In the genomic region with DNA sequence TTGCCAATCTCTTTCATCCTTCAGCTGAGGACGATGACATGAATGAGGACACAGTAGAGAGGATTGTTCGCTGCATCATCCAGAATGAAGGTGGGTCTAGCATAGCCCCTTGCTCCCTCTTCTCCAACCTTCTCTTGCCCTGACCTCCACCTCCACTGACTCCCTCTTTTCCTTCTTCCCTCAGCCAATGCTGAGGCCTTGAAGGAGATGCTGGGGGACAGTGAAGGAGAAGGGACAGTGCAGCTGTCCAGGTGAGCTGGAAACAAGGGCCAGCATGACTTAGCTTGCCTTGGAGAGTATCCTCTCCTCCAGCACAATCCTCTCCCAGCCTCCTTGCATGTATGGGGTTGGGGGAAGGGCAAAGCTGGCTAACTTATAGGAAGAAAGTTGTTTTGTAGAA, we compare ENCODE assay signal across 1 cellular context.
TF ChIP-seq lines count a peak whose summit lies in the region.

No MANE protein-coding gene starts in this region.

TF ChIP-seq in K562, 482 proteins besides CTCF, POLR2A, EP300 and RAD21:
- TF ChIP-seq ZNF436 (CRISPR knock-in tag; IDR thresholded peaks at IDR 0.05) (no peak), ETV1 (tag; conservative IDR thresholded peaks at IDR 0.05; ENCODE audit: low read depth) (no peak), ZNF551 (CRISPR knock-in tag; IDR thresholded peaks at IDR 0.05) (no peak), SMARCC2 (IDR thresholded peaks at IDR 0.05; ENCODE audit: low read depth) (no peak), ZBED1 (IDR thresholded peaks at IDR 0.05) (no peak), LCOR (CRISPR knock-in tag; IDR thresholded peaks at IDR 0.05) (no peak), MCM5 (IDR thresholded peaks at IDR 0.05; ENCODE audit: low read depth) (no peak), GATA2 (CRISPR knock-in tag; IDR thresholded peaks at IDR 0.05) (no peak), MBD2 (IDR thresholded peaks at IDR 0.05; ENCODE audit: borderline replicate concordance, low read depth) (no peak), NRF1 (conservative IDR thresholded peaks at IDR 0.05 in 1 of 2, IDR thresholded peaks at IDR 0.05 in 1 of 2) (no peak), FOXP1 (CRISPR knock-in tag; IDR thresholded peaks at IDR 0.05) (no peak), JUND (IDR thresholded peaks at IDR 0.05; ENCODE audit: borderline replicate concordance, low read depth, low read length) (no peak), JUND (tag; IDR thresholded peaks at IDR 0.05; ENCODE audit: borderline replicate concordance, low read depth, low read length) (no peak), ETS2 (tag; IDR thresholded peaks at IDR 0.05; ENCODE audit: borderline replicate concordance, poor library complexity, severe bottlenecking) (no peak)
- TF ChIP-seq, protein P1, sequence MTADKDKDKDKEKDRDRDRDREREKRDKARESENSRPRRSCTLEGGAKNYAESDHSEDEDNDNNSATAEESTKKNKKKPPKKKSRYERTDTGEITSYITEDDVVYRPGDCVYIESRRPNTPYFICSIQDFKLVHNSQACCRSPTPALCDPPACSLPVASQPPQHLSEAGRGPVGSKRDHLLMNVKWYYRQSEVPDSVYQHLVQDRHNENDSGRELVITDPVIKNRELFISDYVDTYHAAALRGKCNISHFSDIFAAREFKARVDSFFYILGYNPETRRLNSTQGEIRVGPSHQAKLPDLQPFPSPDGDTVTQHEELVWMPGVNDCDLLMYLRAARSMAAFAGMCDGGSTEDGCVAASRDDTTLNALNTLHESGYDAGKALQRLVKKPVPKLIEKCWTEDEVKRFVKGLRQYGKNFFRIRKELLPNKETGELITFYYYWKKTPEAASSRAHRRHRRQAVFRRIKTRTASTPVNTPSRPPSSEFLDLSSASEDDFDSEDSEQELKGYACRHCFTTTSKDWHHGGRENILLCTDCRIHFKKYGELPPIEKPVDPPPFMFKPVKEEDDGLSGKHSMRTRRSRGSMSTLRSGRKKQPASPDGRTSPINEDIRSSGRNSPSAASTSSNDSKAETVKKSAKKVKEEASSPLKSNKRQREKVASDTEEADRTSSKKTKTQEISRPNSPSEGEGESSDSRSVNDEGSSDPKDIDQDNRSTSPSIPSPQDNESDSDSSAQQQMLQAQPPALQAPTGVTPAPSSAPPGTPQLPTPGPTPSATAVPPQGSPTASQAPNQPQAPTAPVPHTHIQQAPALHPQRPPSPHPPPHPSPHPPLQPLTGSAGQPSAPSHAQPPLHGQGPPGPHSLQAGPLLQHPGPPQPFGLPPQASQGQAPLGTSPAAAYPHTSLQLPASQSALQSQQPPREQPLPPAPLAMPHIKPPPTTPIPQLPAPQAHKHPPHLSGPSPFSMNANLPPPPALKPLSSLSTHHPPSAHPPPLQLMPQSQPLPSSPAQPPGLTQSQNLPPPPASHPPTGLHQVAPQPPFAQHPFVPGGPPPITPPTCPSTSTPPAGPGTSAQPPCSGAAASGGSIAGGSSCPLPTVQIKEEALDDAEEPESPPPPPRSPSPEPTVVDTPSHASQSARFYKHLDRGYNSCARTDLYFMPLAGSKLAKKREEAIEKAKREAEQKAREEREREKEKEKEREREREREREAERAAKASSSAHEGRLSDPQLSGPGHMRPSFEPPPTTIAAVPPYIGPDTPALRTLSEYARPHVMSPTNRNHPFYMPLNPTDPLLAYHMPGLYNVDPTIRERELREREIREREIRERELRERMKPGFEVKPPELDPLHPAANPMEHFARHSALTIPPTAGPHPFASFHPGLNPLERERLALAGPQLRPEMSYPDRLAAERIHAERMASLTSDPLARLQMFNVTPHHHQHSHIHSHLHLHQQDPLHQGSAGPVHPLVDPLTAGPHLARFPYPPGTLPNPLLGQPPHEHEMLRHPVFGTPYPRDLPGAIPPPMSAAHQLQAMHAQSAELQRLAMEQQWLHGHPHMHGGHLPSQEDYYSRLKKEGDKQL (CRISPR knock-in tag; IDR thresholded peaks at IDR 0.05; ENCODE audit: borderline replicate concordance), result no peak
- TF ChIP-seq, protein P2, sequence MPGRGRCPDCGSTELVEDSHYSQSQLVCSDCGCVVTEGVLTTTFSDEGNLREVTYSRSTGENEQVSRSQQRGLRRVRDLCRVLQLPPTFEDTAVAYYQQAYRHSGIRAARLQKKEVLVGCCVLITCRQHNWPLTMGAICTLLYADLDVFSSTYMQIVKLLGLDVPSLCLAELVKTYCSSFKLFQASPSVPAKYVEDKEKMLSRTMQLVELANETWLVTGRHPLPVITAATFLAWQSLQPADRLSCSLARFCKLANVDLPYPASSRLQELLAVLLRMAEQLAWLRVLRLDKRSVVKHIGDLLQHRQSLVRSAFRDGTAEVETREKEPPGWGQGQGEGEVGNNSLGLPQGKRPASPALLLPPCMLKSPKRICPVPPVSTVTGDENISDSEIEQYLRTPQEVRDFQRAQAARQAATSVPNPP (IDR thresholded peaks at IDR 0.05; ENCODE audit: borderline replicate concordance, insufficient read depth, insufficient read length), result no peak
